ENCODE assay signal across 9 cellular contexts in genomic region chr17:58755269-58755576, GRCh38. TPM values are rescaled to one million over a fixed set of nuclear protein-coding genes. Genes with fewer than 3 reads are reported as not detected.
DNase-seq lines count a peak whose midpoint lies in the region; ATAC-seq and TF ChIP-seq lines count a peak whose summit lies in the region.
"Had no signal": no experiment of that assay in that cellular context is flagged by ENCODE, and none has a peak within 500 bp of the region (broad histone marks: within the 10 kb centered on the region; RNA-seq: fewer than 3 reads in every experiment).

No MANE protein-coding gene starts in this region.

- intact Hi-C loops in right cardiac atrium (cut with DNase I) (no loop called here), Right ventricle myocardium inferior (cut with DNase I) (no loop called here), lower lobe of right lung (cut with DNase I) (no loop called here), vagina (cut with DNase I) (no loop called here)

- no peaks in the 10 kb centered on the region for H3K36me3 ChIP-seq in lower lobe of right lung
- H3K36me3 ChIP-seq in vagina, result no peaks in the 10 kb centered on the region
- peaks cover 7% of the 10 kb centered on the region for H3K36me3 ChIP-seq in WERI-Rb-1

- peak overlapping the region; percentile 66 for H3K4me3 ChIP-seq in right cardiac atrium (ENCODE audit: low read length)
- H3K4me3 ChIP-seq in lower lobe of right lung, result peak overlapping the region; percentile 61
- H3K4me3 ChIP-seq in vagina, result peak overlapping the region; percentile 57 to 63
- H3K4me3 ChIP-seq in WERI-Rb-1 (ENCODE audit: low read depth, low read length), result no peak overlapping the region

- H3K27me3 ChIP-seq in right cardiac atrium (ENCODE audit: control insufficient read depth, insufficient read depth) (no peaks in the 10 kb centered on the region), lower lobe of right lung (ENCODE audit: low read depth) (peaks cover 50% of the 10 kb centered on the region), vagina (no peaks in the 10 kb centered on the region), WERI-Rb-1 (ENCODE audit: insufficient read depth, low read depth, severe bottlenecking) (no peaks in the 10 kb centered on the region)

- no peak overlapping the region for H3K27ac Mint-ChIP-seq in activated naive CD8-positive, alpha-beta T cell treated with anti-CD3 and anti-CD28 coated beads, Interleukin-2, amount 50 U/mL, for 24 hours

- peak overlapping the region; percentile 71 for H3K4me3 Mint-ChIP-seq in activated naive CD8-positive, alpha-beta T cell treated with anti-CD3 and anti-CD28 coated beads, Interleukin-2, amount 50 U/mL, for 24 hours

- no peak for TF ChIP-seq POLR2A in vagina (IDR thresholded peaks at IDR 0.05)

- H3K4me1 ChIP-seq in right cardiac atrium (ENCODE audit: control insufficient read depth, insufficient read depth, low read length), result no peaks in the 10 kb centered on the region
- H3K4me1 ChIP-seq in lower lobe of right lung, result peaks cover 18% of the 10 kb centered on the region
- peaks cover 22% of the 10 kb centered on the region for H3K4me1 ChIP-seq in vagina

- ATAC-seq in right cardiac atrium (no peak), Right ventricle myocardium inferior (no peak), lower lobe of right lung (no peak)
- ATAC-seq in activated naive CD8-positive, alpha-beta T cell treated with anti-CD3 and anti-CD28 coated beads, Interleukin-2, amount 50 U/mL, for 24 hours, result no peak

- no peaks in the 10 kb centered on the region for H3K9me3 ChIP-seq in right cardiac atrium (ENCODE audit: control insufficient read depth, low read length)
- no peaks in the 10 kb centered on the region for H3K9me3 ChIP-seq in lower lobe of right lung
- no peaks in the 10 kb centered on the region for H3K9me3 ChIP-seq in vagina
- no peaks in the 10 kb centered on the region for H3K9me3 ChIP-seq in WERI-Rb-1 (ENCODE audit: severe bottlenecking)

- no peaks in the 10 kb centered on the region for H3K9me3 Mint-ChIP-seq in activated naive CD8-positive, alpha-beta T cell treated with anti-CD3 and anti-CD28 coated beads, Interleukin-2, amount 50 U/mL, for 24 hours

- TF ChIP-seq CTCF in lower lobe of right lung (IDR thresholded peaks at IDR 0.05) (no peak), vagina (IDR thresholded peaks at IDR 0.05) (no peak), WERI-Rb-1 (IDR thresholded peaks at IDR 0.05; ENCODE audit: low read depth, low read length) (no peak)

- H3K27ac ChIP-seq in right cardiac atrium (ENCODE audit: low read length), result no peak overlapping the region
- no peak overlapping the region for H3K27ac ChIP-seq in lower lobe of right lung
- H3K27ac ChIP-seq in vagina, result no peak overlapping the region
- H3K27ac ChIP-seq in WERI-Rb-1, result no peak overlapping the region

- H3K27me3 Mint-ChIP-seq in activated naive CD8-positive, alpha-beta T cell treated with anti-CD3 and anti-CD28 coated beads, Interleukin-2, amount 50 U/mL, for 24 hours, result peaks cover 48% of the 10 kb centered on the region

- DNase-seq in right cardiac atrium (no peak), Right ventricle myocardium inferior (ENCODE audit: missing footprints) (no peak), lower lobe of right lung (no peak), vagina (ENCODE audit: extremely low spot score in 2 of 2) (no peak), T-helper 9 cell (no peak), NCI-H2107 (lab: John Stamatoyannopoulos, UW) (no peak), WERI-Rb-1 (no peak)
- no peak for DNase-seq in activated naive CD8-positive, alpha-beta T cell treated with anti-CD3 and anti-CD28 coated beads, Interleukin-2, amount 50 U/mL, for 24 hours
- DNase-seq: GF-D8 had no signal

- H3K4me1 Mint-ChIP-seq in activated naive CD8-positive, alpha-beta T cell treated with anti-CD3 and anti-CD28 coated beads, Interleukin-2, amount 50 U/mL, for 24 hours, result peaks cover 11% of the 10 kb centered on the region

- 17% methylated on average over 2 of the region's 2 CpGs for WGBS in right cardiac atrium

- H3K36me3 Mint-ChIP-seq in activated naive CD8-positive, alpha-beta T cell treated with anti-CD3 and anti-CD28 coated beads, Interleukin-2, amount 50 U/mL, for 24 hours (ENCODE audit: low read depth), result no peaks in the 10 kb centered on the region

RNA-seq across cellular contexts. Expression of gene PPM1E, which starts 0.4 kb away (rescaled TPM):
- 1 to 10 TPM in 3 of 4 donors, under 1 TPM in 1; 0.78 to 2.6 (median 2.3) TPM for total RNA-seq in right cardiac atrium
- 1.3 TPM for polyA plus RNA-seq in right cardiac atrium
- 2.3 TPM for total RNA-seq in Right ventricle myocardium inferior
- 0.30 TPM for total RNA-seq in lower lobe of right lung
- 0.25 TPM for total RNA-seq in vagina
